Comparison of ENCODE assay signal across 22 cellular contexts in genomic region chr20:6837730-6838129, GRCh38.
"Had no signal": no experiment of that assay in that cellular context is flagged by ENCODE, and none has a peak within 500 bp of the region (broad histone marks: within the 10 kb centered on the region; RNA-seq: fewer than 3 reads in every experiment).

No MANE protein-coding gene starts in this region.

- H3K4me3 ChIP-seq: gastrocnemius medialis, right lobe of liver, upper lobe of left lung, vagina had no signal

- H3K27ac ChIP-seq: epithelial cell of prostate, gastrocnemius medialis, right lobe of liver, upper lobe of left lung, vagina had no signal

- DNase-seq: activated B cell treated with CpG ODN at 0.5 μM for 24 hours; activated CD8-positive, alpha-beta memory T cell treated with anti-CD3 and anti-CD28 coated beads, Interleukin-2, amount 10 ng/mL, durations not matched to agents 7 days and 5 days; activated CD8-positive, alpha-beta T cell treated with anti-CD3 and anti-CD28 coated beads, Interleukin-2, amount 10 ng/mL, durations not matched to agents 7 days and 5 days; activated naive CD4-positive, alpha-beta T cell; activated T-cell treated with anti-CD3 and anti-CD28 coated beads, Interleukin-2, amount 50 U/mL, for 48 hours; effector CD4-positive, alpha-beta T cell; gastrocnemius medialis; glutamatergic neuron; islet precursor cell; left colon; naive thymus-derived CD8-positive, alpha-beta T cell; right lobe of liver; stimulated activated CD4-positive, alpha-beta T cell treated with anti-CD3 and anti-CD28 coated beads, Interleukin-12 subunit alpha, Interleukin-12 subunit beta, amount 100 ng/mL, for 4 hours; stimulated activated CD4-positive, alpha-beta T cell treated with anti-CD3 and anti-CD28 coated beads, Interleukin-4, amount 100 ng/mL, for 1 hour; T-helper 1 cell; upper lobe of left lung had no signal

- H3K4me3 Mint-ChIP-seq: activated B cell treated with CpG ODN at 0.5 μM for 24 hours; activated CD8-positive, alpha-beta memory T cell treated with anti-CD3 and anti-CD28 coated beads, Interleukin-2, amount 10 ng/mL, durations not matched to agents 7 days and 5 days; activated CD8-positive, alpha-beta T cell treated with anti-CD3 and anti-CD28 coated beads, Interleukin-2, amount 10 ng/mL, durations not matched to agents 7 days and 5 days; central memory CD8-positive, alpha-beta T cell; naive thymus-derived CD8-positive, alpha-beta T cell; stimulated activated naive CD8-positive, alpha-beta T cell treated with anti-CD3 and anti-CD28 coated beads, Interleukin-15, Interleukin-2, amounts not matched to agents 100 ng/mL and 50 ng/mL, for 24 hours; T-helper 2 cell treated with Interferon-gamma antibody and Interleukin-4, amounts not matched to agents 5 μg/mL and 100 μg/mL, for 36 hours had no signal

- H3K36me3 ChIP-seq: gastrocnemius medialis, right lobe of liver, upper lobe of left lung, vagina had no signal

- ATAC-seq: activated CD8-positive, alpha-beta memory T cell treated with anti-CD3 and anti-CD28 coated beads, Interleukin-2, amount 10 ng/mL, durations not matched to agents 7 days and 5 days; activated CD8-positive, alpha-beta T cell treated with anti-CD3 and anti-CD28 coated beads, Interleukin-2, amount 10 ng/mL, durations not matched to agents 7 days and 5 days; gastrocnemius medialis; left colon; naive thymus-derived CD8-positive, alpha-beta T cell; right lobe of liver had no signal

- H3K9me3 ChIP-seq: gastrocnemius medialis, right lobe of liver, upper lobe of left lung, vagina had no signal

- H3K27me3 Mint-ChIP-seq: activated B cell treated with CpG ODN at 0.5 μM for 24 hours; activated CD8-positive, alpha-beta memory T cell treated with anti-CD3 and anti-CD28 coated beads, Interleukin-2, amount 10 ng/mL, durations not matched to agents 7 days and 5 days; central memory CD8-positive, alpha-beta T cell had no signal

- H3K4me1 ChIP-seq: gastrocnemius medialis, right lobe of liver, upper lobe of left lung, vagina had no signal

- H3K27me3 ChIP-seq: gastrocnemius medialis, right lobe of liver, upper lobe of left lung, vagina had no signal

- H3K9me3 Mint-ChIP-seq: activated B cell treated with CpG ODN at 0.5 μM for 24 hours; stimulated activated naive CD8-positive, alpha-beta T cell treated with anti-CD3 and anti-CD28 coated beads, Interleukin-15, Interleukin-2, amounts not matched to agents 100 ng/mL and 50 ng/mL, for 24 hours; T-helper 2 cell treated with Interferon-gamma antibody and Interleukin-4, amounts not matched to agents 5 μg/mL and 100 μg/mL, for 36 hours had no signal

- H3K27ac Mint-ChIP-seq: activated B cell treated with CpG ODN at 0.5 μM for 24 hours; activated CD8-positive, alpha-beta memory T cell treated with anti-CD3 and anti-CD28 coated beads, Interleukin-2, amount 10 ng/mL, durations not matched to agents 7 days and 5 days; activated CD8-positive, alpha-beta T cell treated with anti-CD3 and anti-CD28 coated beads, Interleukin-2, amount 10 ng/mL, durations not matched to agents 7 days and 5 days; activated naive CD4-positive, alpha-beta T cell treated with anti-CD3 and anti-CD28 coated beads, Interleukin-2, amount 50 U/mL, for 72 hours; naive thymus-derived CD8-positive, alpha-beta T cell; stimulated activated naive CD8-positive, alpha-beta T cell treated with anti-CD3 and anti-CD28 coated beads, Interleukin-15, Interleukin-2, amounts not matched to agents 100 ng/mL and 50 ng/mL, for 24 hours; T-helper 2 cell treated with Interferon-gamma antibody and Interleukin-4, amounts not matched to agents 5 μg/mL and 100 μg/mL, for 36 hours had no signal

- H3K36me3 Mint-ChIP-seq: activated CD8-positive, alpha-beta memory T cell treated with anti-CD3 and anti-CD28 coated beads, Interleukin-2, amount 10 ng/mL, durations not matched to agents 7 days and 5 days; activated naive CD4-positive, alpha-beta T cell treated with anti-CD3 and anti-CD28 coated beads, Interleukin-2, amount 50 U/mL, for 72 hours; naive thymus-derived CD8-positive, alpha-beta T cell had no signal

- H3K4me1 Mint-ChIP-seq: activated B cell treated with CpG ODN at 0.5 μM for 24 hours; activated CD8-positive, alpha-beta memory T cell treated with anti-CD3 and anti-CD28 coated beads, Interleukin-2, amount 10 ng/mL, durations not matched to agents 7 days and 5 days; central memory CD8-positive, alpha-beta T cell; naive thymus-derived CD8-positive, alpha-beta T cell had no signal
